ENCODE assay signal across 1 cellular context in genomic region chr4:2415881-2416563, GRCh38.
TF ChIP-seq lines count a peak whose summit lies in the region.

No MANE protein-coding gene starts in this region.

TF ChIP-seq in GM23338, 12 proteins besides CTCF, POLR2A, EP300 and RAD21 (continued from another document):
- no peak for TF ChIP-seq ZNF462 (CRISPR knock-in tag; IDR thresholded peaks at IDR 0.05)
- TF ChIP-seq EZH2 (IDR thresholded peaks at IDR 0.05; ENCODE audit: low read depth, unreplicated experiment), result no peak
- no peak for TF ChIP-seq ZNF114 (CRISPR knock-in tag; IDR thresholded peaks at IDR 0.05)
- no peak for TF ChIP-seq CREB1 (CRISPR knock-in tag; IDR thresholded peaks at IDR 0.05; ENCODE audit: low read depth)
- no peak for TF ChIP-seq POLR2AphosphoS5 (IDR thresholded peaks at IDR 0.05; ENCODE audit: low read depth)
- TF ChIP-seq STAT1 (IDR thresholded peaks at IDR 0.05; ENCODE audit: unreplicated experiment), result no peak
- no peak for TF ChIP-seq JUNB (IDR thresholded peaks at IDR 0.05; ENCODE audit: unreplicated experiment)
